In genomic region chr7:4720225-4720624, GRCh38 we compare ENCODE assay signal across 19 cellular contexts. TPM values are rescaled to one million over a fixed set of nuclear protein-coding genes. Genes with fewer than 3 reads are reported as not detected.
DNase-seq lines count a peak whose midpoint lies in the region; ATAC-seq and TF ChIP-seq lines count a peak whose summit lies in the region.
"Had no signal": no experiment of that assay in that cellular context is flagged by ENCODE, and none has a peak within 500 bp of the region (broad histone marks: within the 10 kb centered on the region; RNA-seq: fewer than 3 reads in every experiment).

No MANE protein-coding gene starts in this region.

- H3K9me3 ChIP-seq in CD8-positive, alpha-beta T cell (ENCODE audit: low read length) = no peaks in the 10 kb centered on the region
- no peaks in the 10 kb centered on the region for H3K9me3 ChIP-seq in OCI-LY1 (ENCODE audit: low read length)
- H3K9me3 ChIP-seq: Peyer's patch, testis had no signal

- CTCF ChIA-PET in CD8-positive, alpha-beta T cell (lab: Charles Lee) = interaction anchor here (2.2 kb wide), 1 partner anchor 34 kb away, joined by 7 read pairs; no protein-coding TSS in a partner anchor

- no peaks in the 10 kb centered on the region for H3K27me3 ChIP-seq in CD8-positive, alpha-beta T cell (ENCODE audit: insufficient read depth, low read length)
- H3K27me3 ChIP-seq in OCI-LY1 (ENCODE audit: insufficient read depth, low read length) = no peaks in the 10 kb centered on the region
- H3K27me3 ChIP-seq: Peyer's patch, testis had no signal

- no peak overlapping the region for H3K4me3 Mint-ChIP-seq in CD8-positive, alpha-beta T cell
- peak overlapping the region in 1 of 8 donors; percentile 15 for H3K4me3 Mint-ChIP-seq in naive B cell

- no peak overlapping the region for H3K9ac ChIP-seq in OCI-LY1 (ENCODE audit: low read length)

- H3K9me2 ChIP-seq in OCI-LY1 (ENCODE audit: low read depth, low read length) = no peaks in the 10 kb centered on the region

- H3K4me1 ChIP-seq in CD8-positive, alpha-beta T cell (ENCODE audit: insufficient read depth, low read length) = peaks cover 14% of the 10 kb centered on the region
- peaks cover 22% of the 10 kb centered on the region for H3K4me1 ChIP-seq in OCI-LY1 (ENCODE audit: insufficient read depth, low read length, severe bottlenecking)

- no peaks in the 10 kb centered on the region for H3K9me3 Mint-ChIP-seq in CD8-positive, alpha-beta T cell
- no peaks in the 10 kb centered on the region for H3K9me3 Mint-ChIP-seq in naive B cell
- H3K9me3 Mint-ChIP-seq: activated T-helper 2 cell treated with anti-CD3 and anti-CD28 coated beads, Interferon-gamma antibody, Interleukin-2, Interleukin-4, amounts not matched to agents 10 μg/mL and 5 μg/mL and 100 μg/mL, durations not matched to agents 14 hours and 24 hours and 36 hours had no signal

- POLR2A ChIA-PET in CD8-positive, alpha-beta T cell (lab: Charles Lee) = interaction anchor here (1.1 kb wide), 1 partner anchor 12 kb away, joined by 3 read pairs; no protein-coding TSS in a partner anchor

- no peak overlapping the region for H2AFZ ChIP-seq in OCI-LY1 (ENCODE audit: low read length)

- H3K79me2 ChIP-seq in OCI-LY1 (ENCODE audit: insufficient read depth, low read length) = no peaks in the 10 kb centered on the region

- no peak for ATAC-seq in CD8-positive, alpha-beta T cell
- ATAC-seq in GM18502 (IDR thresholded peaks at IDR 0.05; ENCODE audit: poor library complexity, unreplicated experiment) (peak; percentile 54), naive B cell (ENCODE audit: low read depth in 2 of 2) (no peak)

- TF ChIP-seq CTCF in CD8-positive, alpha-beta T cell (IDR thresholded peaks at IDR 0.05) = no peak
- TF ChIP-seq CTCF in OCI-LY1 (IDR thresholded peaks at IDR 0.05; ENCODE audit: low read length) = no peak

- no peak overlapping the region for H3K27ac ChIP-seq in CD8-positive, alpha-beta T cell (ENCODE audit: low read depth, low read length)
- peak overlapping the region; percentile 23 for H3K27ac ChIP-seq in OCI-LY1 (ENCODE audit: low read depth, low read length, poor library complexity, severe bottlenecking)
- H3K27ac ChIP-seq: Peyer's patch, testis had no signal

- peak overlapping the region; percentile 20 for H3K27ac Mint-ChIP-seq in CD8-positive, alpha-beta T cell
- peak overlapping the region in 4 of 6 donors; percentile 1 to 84 (median 34) for H3K27ac Mint-ChIP-seq in naive B cell
- H3K27ac Mint-ChIP-seq: activated T-helper 2 cell treated with anti-CD3 and anti-CD28 coated beads, Interferon-gamma antibody, Interleukin-2, Interleukin-4, amounts not matched to agents 10 μg/mL and 5 μg/mL and 100 μg/mL, durations not matched to agents 14 hours and 24 hours and 36 hours had no signal

- H3K4me2 ChIP-seq in OCI-LY1 (ENCODE audit: low read length) = no peak overlapping the region
- H3K4me2 ChIP-seq: smooth muscle cell had no signal

- DNase-seq in CD8-positive, alpha-beta T cell = no peak
- DNase-seq in naive B cell (no peak), NCI-H2171 treated with DMSO at 0.1 percent for 48 hours (lab: John Stamatoyannopoulos, UW) (no peak), D341Med (ENCODE audit: low spot score) (no peak)
- DNase-seq in activated CD8-positive, alpha-beta memory T cell treated with anti-CD3 and anti-CD28 coated beads, Interleukin-2, amount 50 U/mL, for 48 hours = no peak
- DNase-seq: Calu3; central memory CD4-positive, alpha-beta T cell; effector CD8-positive, alpha-beta T cell; GDM1; GOT3; NCI-H2227 treated with DMSO at 0.1 percent for 48 hours; Peyer's patch; stimulated activated CD4-positive, alpha-beta T cell treated with anti-CD3 and anti-CD28 coated beads, Interleukin-4, amount 100 ng/mL, for 24 hours; testis had no signal

- H3K4me3 ChIP-seq in CD8-positive, alpha-beta T cell (ENCODE audit: low read depth, low read length) = no peak overlapping the region
- H3K4me3 ChIP-seq in OCI-LY1 (ENCODE audit: low read depth, low read length, poor library complexity, severe bottlenecking) = no peak overlapping the region
- H3K4me3 ChIP-seq: lung, Peyer's patch, smooth muscle cell, testis had no signal

- H3K36me3 Mint-ChIP-seq in CD8-positive, alpha-beta T cell = peaks cover 40% of the 10 kb centered on the region
- no peaks in the 10 kb centered on the region for H3K36me3 Mint-ChIP-seq in naive B cell

- no peaks in the 10 kb centered on the region for H3F3A ChIP-seq in OCI-LY1 (ENCODE audit: insufficient read depth, low read length)

- no peaks in the 10 kb centered on the region for H3K36me3 ChIP-seq in CD8-positive, alpha-beta T cell (ENCODE audit: insufficient read depth, low read length)
- peaks cover 11% of the 10 kb centered on the region for H3K36me3 ChIP-seq in OCI-LY1 (ENCODE audit: insufficient read depth, low read length)

- no peaks in the 10 kb centered on the region for H4K20me1 ChIP-seq in OCI-LY1 (ENCODE audit: insufficient read depth, low read length)

- peaks cover 65% of the 10 kb centered on the region for H3K4me1 Mint-ChIP-seq in CD8-positive, alpha-beta T cell (ENCODE audit: low read depth)
- H3K4me1 Mint-ChIP-seq in naive B cell = peaks cover 39 to 65% (median 59%) of the 10 kb centered on the region in 3 donors

- no peaks in the 10 kb centered on the region for H3K27me3 Mint-ChIP-seq in CD8-positive, alpha-beta T cell (ENCODE audit: low read depth)
- H3K27me3 Mint-ChIP-seq in naive B cell = no peaks in the 10 kb centered on the region

- intact Hi-C loops in CD8-positive, alpha-beta T cell (cut with DNase I, micrococcal nuclease) = no loop called here

RNA-seq across cellular contexts. Expression of gene FOXK1, which starts 38.1 kb away (rescaled TPM):
- total RNA-seq in CD8-positive, alpha-beta T cell = 10 to 100 TPM; 65.8 to 69.8 TPM
- 1 to 10 TPM in 5 of 6 donors, under 1 TPM in 1; 0.92 to 3.1 (median 1.8) TPM for polyA plus RNA-seq in naive B cell (ENCODE audit: low read depth in 6 of 6)

RNA-seq across cellular contexts. Expression of gene AP5Z1, which starts 55.2 kb away (rescaled TPM):
- total RNA-seq in CD8-positive, alpha-beta T cell = 100 to 1,000 TPM; 129 to 131 TPM
- 10 to 100 TPM; 27.8 to 52.3 (median 37.3) TPM for polyA plus RNA-seq in naive B cell (ENCODE audit: low read depth in 6 of 6)
